ENCODE assay signal across 1 cellular context in genomic region chr1:112344754-112345423, GRCh38.
TF ChIP-seq lines count a peak whose summit lies in the region.

No MANE protein-coding gene starts in this region.

TF ChIP-seq in GM23338, 12 proteins besides CTCF, POLR2A, EP300 and RAD21 (continued from another document):
- TF ChIP-seq ZNF462 (CRISPR knock-in tag; IDR thresholded peaks at IDR 0.05) (no peak), REST (IDR thresholded peaks at IDR 0.05; ENCODE audit: unreplicated experiment) (no peak), EZH2phosphoT487 (IDR thresholded peaks at IDR 0.05; ENCODE audit: unreplicated experiment) (no peak), JUNB (IDR thresholded peaks at IDR 0.05; ENCODE audit: unreplicated experiment) (no peak), EZH2 (IDR thresholded peaks at IDR 0.05; ENCODE audit: low read depth, unreplicated experiment) (no peak), POLR2AphosphoS5 (IDR thresholded peaks at IDR 0.05; ENCODE audit: low read depth) (no peak), ETS1 (IDR thresholded peaks at IDR 0.05) (no peak), CREB1 (CRISPR knock-in tag; IDR thresholded peaks at IDR 0.05; ENCODE audit: low read depth) (no peak)
TF ChIP-seq in GM23338: peak in this region for 0.
